ENCODE assay signal across 8 cellular contexts in the genomic region with DNA sequence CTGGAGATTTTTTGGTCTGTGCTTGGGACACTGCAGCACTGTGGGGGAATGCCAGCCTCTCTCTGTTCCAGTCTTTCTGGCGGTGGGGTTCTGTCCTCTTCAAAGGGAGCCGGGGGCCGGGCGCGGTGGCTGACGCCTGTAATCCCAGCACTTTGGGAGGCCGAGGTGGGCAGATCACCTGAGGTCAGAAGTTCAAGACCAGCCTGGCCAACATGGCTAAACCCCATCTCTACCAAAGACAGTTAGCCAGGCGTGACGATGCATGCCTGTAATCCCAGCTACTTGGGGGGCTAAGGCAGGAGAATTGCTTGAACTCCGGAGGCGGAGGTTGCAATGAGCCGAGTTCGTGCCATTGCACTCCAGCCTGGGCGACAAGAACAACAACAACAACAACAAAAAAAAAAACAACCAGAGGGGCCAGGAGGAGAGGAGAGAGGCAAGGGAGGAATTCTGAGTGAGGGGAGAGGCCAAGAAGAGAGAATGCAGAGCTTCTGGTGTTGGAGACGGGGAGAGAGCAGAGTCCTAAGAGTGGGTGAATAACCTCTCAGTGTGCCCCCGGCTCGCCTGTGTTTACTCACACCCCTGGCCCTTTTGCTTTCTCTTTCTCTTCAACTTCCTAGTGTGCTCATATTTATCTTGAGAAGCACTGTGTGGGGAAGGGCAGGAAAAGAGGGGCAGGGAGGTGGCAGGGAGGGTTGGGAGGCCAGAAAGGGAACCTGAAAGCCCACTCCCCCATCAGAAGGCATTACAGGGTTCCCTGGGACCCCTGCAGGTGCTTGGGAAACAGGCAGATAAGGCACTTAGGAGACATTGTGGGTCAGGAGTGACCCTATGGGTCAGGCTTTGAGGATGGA. TPM values are rescaled to one million over a fixed set of nuclear protein-coding genes. Genes with fewer than 3 reads are reported as not detected.
DNase-seq lines count a peak whose midpoint lies in the region; ATAC-seq, FAIRE-seq and TF ChIP-seq lines count a peak whose summit lies in the region.

No MANE protein-coding gene starts in this region.

- peak overlapping the region; percentile 99 for H3K4me2 ChIP-seq in PC-9

- no TSS peak for BruUV-seq in PC-9 (replicated peaks; lab: Mats Ljungman, UMichigan)

- intact Hi-C loops in PC-9 (cut with micrococcal nuclease; ENCODE audit: unreplicated experiment) = loop anchor here (5.0 to 10.0 kb wide), 2 partner anchors 226 to 339 kb away; a partner anchor contains a TSS
- intact Hi-C loops in breast epithelium (cut with DNase I; ENCODE audit: low total_unique reads) = no loop called here
- intact Hi-C loops in sigmoid colon (cut with DNase I) = loop anchor here (5.0 kb wide), 1 partner anchor 134 kb away; a partner anchor contains a TSS

- peak overlapping the region; percentile 90 for H3K4me3 Mint-ChIP-seq in neural crest cell

- POLR2A ChIA-PET in PC-9 (lab: Charles Lee; ENCODE audit: unreplicated experiment) = interaction anchor here (0.6 kb wide), 1 partner anchor 342 kb away, joined by 4 read pairs; a partner anchor contains a TSS

- H3K4me1 Mint-ChIP-seq in neural crest cell = peaks cover 50% of the 10 kb centered on the region

- TF ChIP-seq POLR2A in breast epithelium (IDR thresholded peaks at IDR 0.05) = no peak
- no peak for TF ChIP-seq POLR2A in sigmoid colon (IDR thresholded peaks at IDR 0.05)
- no peak for TF ChIP-seq POLR2A in H54 (IDR thresholded peaks at IDR 0.05; ENCODE audit: low read depth, low read length)

- TF ChIP-seq EP300 in sigmoid colon (IDR thresholded peaks at IDR 0.05) = no peak

- no peak overlapping the region for H2AFZ ChIP-seq in PC-9

- peak; percentile 30 for DNase-seq in Daoy (ENCODE audit: low read depth)
- DNase-seq in PC-9 = no peak
- no peak for DNase-seq in breast epithelium (ENCODE audit: low spot score in 2 of 2)
- DNase-seq in neural crest cell (ENCODE audit: low read depth, low spot score) = no peak
- no peak for DNase-seq in HT-29 (ENCODE audit: low spot score)
- DNase-seq in sigmoid colon = no peak
- DNase-seq in H54 (ENCODE audit: insufficient read length, low spot score) = no peak

- FAIRE-seq in H54 (lab: Jason Lieb, UNC) = no peak

- H3F3A ChIP-seq in PC-9 (ENCODE audit: insufficient read depth, low read depth) = peaks cover 53% of the 10 kb centered on the region

- peaks cover 22% of the 10 kb centered on the region for H4K20me1 ChIP-seq in PC-9 (ENCODE audit: insufficient read depth)

- peaks cover 5% of the 10 kb centered on the region for H3K27me3 Mint-ChIP-seq in neural crest cell (ENCODE audit: low read depth)

- H3K27ac ChIP-seq in PC-9 = peak overlapping the region; percentile 99
- peak overlapping the region; percentile 93 to 94 for H3K27ac ChIP-seq in breast epithelium
- peak overlapping the region in 2 of 4 donors; percentile 18 to 35 for H3K27ac ChIP-seq in sigmoid colon

- 52 to 56% methylated on average over 17 of the region's 17 CpGs for WGBS in sigmoid colon, 2 donors

- H3K4me3 ChIP-seq in PC-9 (peak overlapping the region; percentile 94), breast epithelium (no peak overlapping the region), sigmoid colon (no peak overlapping the region)

- H3K36me3 ChIP-seq in PC-9 (ENCODE audit: low read depth) = peaks cover 11% of the 10 kb centered on the region
- H3K36me3 ChIP-seq in breast epithelium = no peaks in the 10 kb centered on the region
- H3K36me3 ChIP-seq in sigmoid colon = no peaks in the 10 kb centered on the region

- H3K4me1 ChIP-seq in PC-9 (replicated peaks; ENCODE audit: insufficient read depth) = peaks cover 46% of the 10 kb centered on the region
- peaks cover 4 to 16% of the 10 kb centered on the region in 2 donors for H3K4me1 ChIP-seq in breast epithelium
- H3K4me1 ChIP-seq in sigmoid colon = peaks cover 0 to 38% (median 29%) of the 10 kb centered on the region in 4 donors

- CTCF ChIA-PET in PC-9 (lab: Charles Lee) = interaction anchor here (0.6 kb wide), 1 partner anchor 528 kb away, joined by 4 read pairs; no protein-coding TSS in a partner anchor

- H3K9me2 ChIP-seq in PC-9 (ENCODE audit: insufficient read depth) = no peaks in the 10 kb centered on the region

- peaks cover 4% of the 10 kb centered on the region for H3K36me3 Mint-ChIP-seq in neural crest cell (ENCODE audit: low read depth)

- peaks cover 85% of the 10 kb centered on the region for H3K79me2 ChIP-seq in PC-9 (ENCODE audit: low read depth)

- H3K27me3 ChIP-seq in PC-9 (ENCODE audit: insufficient read depth, low read depth) (no peaks in the 10 kb centered on the region), breast epithelium (no peaks in the 10 kb centered on the region), sigmoid colon (no peaks in the 10 kb centered on the region)

- no peak for TF ChIP-seq CTCF in PC-9 (conservative IDR thresholded peaks at IDR 0.05)
- no peak for TF ChIP-seq CTCF in breast epithelium (IDR thresholded peaks at IDR 0.05)
- TF ChIP-seq CTCF in neural crest cell (conservative IDR thresholded peaks at IDR 0.05) = no peak
- TF ChIP-seq CTCF in sigmoid colon (IDR thresholded peaks at IDR 0.05) = no peak

- no peak for ATAC-seq in HG02970 (IDR thresholded peaks at IDR 0.05; ENCODE audit: low FRiP score, unreplicated experiment)

- H3K9me3 Mint-ChIP-seq in neural crest cell = no peaks in the 10 kb centered on the region

- H3K9me3 ChIP-seq in PC-9 (ENCODE audit: insufficient read depth, low read depth) (no peaks in the 10 kb centered on the region), breast epithelium (no peaks in the 10 kb centered on the region), sigmoid colon (no peaks in the 10 kb centered on the region)

- H3K27ac Mint-ChIP-seq in neural crest cell (ENCODE audit: unreplicated experiment) = no peak overlapping the region

RNA-seq across cellular contexts. Expression of a gene that starts 3.2 kb away (rescaled TPM):
- 1,185 and 1,206 TPM in 2 replicates for total RNA-seq in Daoy (2014; rRNA removed; shearing (Covaris generic))
- 539 and 738 TPM in 2 replicates for total RNA-seq in PC-9 (2021)
- total RNA-seq in breast epithelium = 100 to 1,000 TPM; 142 to 168 (median 158) TPM
- 891 and 930 TPM in 2 replicates for total RNA-seq in neural crest cell
- 403 and 420 TPM in 2 replicates for total RNA-seq in HT-29 (2014; rRNA removed; shearing (Covaris generic))
- total RNA-seq in sigmoid colon = 100 to 1,000 TPM; 182 to 195 (median 187) TPM
- polyA plus RNA-seq in sigmoid colon = 100 to 1,000 TPM in 2 of 3 donors, 10 to 100 TPM in 1; 77.2 to 172 (median 114) TPM

RNA-seq across cellular contexts. Expression of a gene that starts 16.4 kb away (rescaled TPM):
- total RNA-seq in Daoy (2014; rRNA removed; shearing (Covaris generic)) = 8.2 and 16.8 TPM in 2 replicates
- total RNA-seq in PC-9 (2021) = 5.5 and 9.1 TPM in 2 replicates
- total RNA-seq in breast epithelium = 1 to 10 TPM; 2.6 to 8.5 (median 7.0) TPM
- 28.0 and 30.0 TPM in 2 replicates for total RNA-seq in neural crest cell
- 17.9 and 18.7 TPM in 2 replicates for total RNA-seq in HT-29 (2014; rRNA removed; shearing (Covaris generic))
- total RNA-seq in sigmoid colon = 1 to 10 TPM; 1.6 to 5.5 (median 3.1) TPM
- 1 to 10 TPM; 1.6 to 7.2 (median 1.8) TPM for polyA plus RNA-seq in sigmoid colon

RNA-seq across cellular contexts. Expression of a gene that starts 29.2 kb away (rescaled TPM):
- total RNA-seq in Daoy (2014; rRNA removed; shearing (Covaris generic)) = 170 and 194 TPM in 2 replicates
- total RNA-seq in PC-9 (2021) (225 and 263 TPM in 2 replicates), breast epithelium (10 to 100 TPM; 23.7 to 67.0 (median 54.1) TPM), neural crest cell (120 and 128 TPM in 2 replicates), sigmoid colon (10 to 100 TPM; 21.6 to 33.0 (median 27.0) TPM)
- total RNA-seq in HT-29 (2014; rRNA removed; shearing (Covaris generic)) = 437 and 467 TPM in 2 replicates
- polyA plus RNA-seq in sigmoid colon = 10 to 100 TPM; 39.6 to 87.4 (median 43.9) TPM

RNA-seq across cellular contexts. Expression of a gene that starts 38.1 kb away (rescaled TPM):
- 62.3 and 78.8 TPM in 2 replicates for total RNA-seq in Daoy (2014; rRNA removed; shearing (Covaris generic))
- 102 and 133 TPM in 2 replicates for total RNA-seq in PC-9 (2021)
- 10 to 100 TPM; 15.7 to 33.7 (median 30.2) TPM for total RNA-seq in breast epithelium
- 15.1 and 15.7 TPM in 2 replicates for total RNA-seq in neural crest cell
- total RNA-seq in HT-29 (2014; rRNA removed; shearing (Covaris generic)) = 160 and 195 TPM in 2 replicates
- total RNA-seq in sigmoid colon = 10 to 100 TPM; 13.3 to 46.2 (median 15.3) TPM
- 100 to 1,000 TPM in 1 of 3 donors, 10 to 100 TPM in 2; 72.6 to 123 (median 73.9) TPM for polyA plus RNA-seq in sigmoid colon
